ENCODE assay signal across 12 cellular contexts in the genomic region with DNA sequence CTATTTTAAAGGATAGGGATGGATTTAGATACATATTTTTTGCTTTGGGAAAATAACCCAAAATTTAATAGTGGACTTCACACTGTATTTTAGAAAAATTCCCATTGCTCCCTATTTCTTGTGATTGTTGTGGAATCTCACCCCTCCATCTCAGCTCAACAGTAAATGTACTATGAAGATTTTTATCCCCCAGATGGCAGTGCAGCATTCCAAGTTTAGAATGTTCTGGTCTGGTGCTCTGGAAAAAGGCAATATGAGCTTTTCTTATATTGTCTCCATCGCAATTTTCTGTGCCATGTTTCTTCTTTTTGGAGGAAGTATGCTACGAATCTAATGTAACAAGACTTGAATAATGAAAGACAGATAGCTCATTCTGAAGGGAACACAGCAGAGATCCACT.
DNase-seq lines count a peak whose midpoint lies in the region; ATAC-seq, FAIRE-seq and TF ChIP-seq lines count a peak whose summit lies in the region.
"Had no signal": no experiment of that assay in that cellular context is flagged by ENCODE, and none has a peak within 500 bp of the region (broad histone marks: within the 10 kb centered on the region; RNA-seq: fewer than 3 reads in every experiment).

No MANE protein-coding gene starts in this region.

- no peak for TF ChIP-seq POLR2A in HepG2 (IDR thresholded peaks at IDR 0.05; ENCODE audit: insufficient read depth in 1 of 2, low read depth in 2 of 2, low read length in 2 of 2)
- no peak for TF ChIP-seq POLR2A in upper lobe of left lung (IDR thresholded peaks at IDR 0.05)

- in situ Hi-C loops in HepG2 (cut with HindIII; ENCODE audit: extremely low pct_ligation_motif_present, low pct_unique_long_range_greater_than_20kb): no loop called here

- H3K4me3 ChIP-seq in liver (ENCODE audit: low read depth in 1 of 3, low read length in 3 of 3) (no peak overlapping the region), HepG2 (replicated peaks in 1 of 3; ENCODE audit: insufficient read depth in 1 of 3, low read depth in 2 of 3, low read length in 3 of 3) (no peak overlapping the region), PC-3 (ENCODE audit: low read length) (no peak overlapping the region), fibroblast of the aortic adventitia (ENCODE audit: low read depth, low read length) (no peak overlapping the region), WERI-Rb-1 (ENCODE audit: low read depth, low read length) (no peak overlapping the region), upper lobe of left lung (no peak overlapping the region)
- H3K4me3 ChIP-seq: right atrium auricular region, SJSA1 had no signal

- 63% methylated on average over 2 of the region's 2 CpGs for whole genome bisulfite sequencing in liver
- 0% methylated on average over 2 of the region's 2 CpGs for WGBS in HepG2 (ENCODE audit: low lambda C conversion rate)
- 30 to 44% methylated on average over 2 of the region's 2 CpGs for WGBS in upper lobe of left lung, 2 donors

- no peak overlapping the region for H3K4me2 ChIP-seq in HepG2 (ENCODE audit: low read depth, low read length)
- no peak overlapping the region for H3K4me2 ChIP-seq in PC-3 (ENCODE audit: low read length)

- no TSS peak for BruUV-seq in HepG2 (replicated peaks; lab: Mats Ljungman, UMichigan)
- no TSS peak for BruUV-seq in PC-3 (replicated peaks; lab: Mats Ljungman, UMichigan)

- no peaks in the 10 kb centered on the region for H3K79me2 ChIP-seq in HepG2 (ENCODE audit: insufficient read depth, low read length)
- no peaks in the 10 kb centered on the region for H3K79me2 ChIP-seq in PC-3 (ENCODE audit: low read length)

- H3F3A ChIP-seq in PC-3 (ENCODE audit: low read length, unreplicated experiment): no peaks in the 10 kb centered on the region

- H3K27ac ChIP-seq in liver (ENCODE audit: low read depth in 1 of 2, low read length in 2 of 2) (no peak overlapping the region), HepG2 (ENCODE audit: extremely low read length, insufficient read depth, low read length) (no peak overlapping the region), PC-3 (ENCODE audit: low read length) (no peak overlapping the region), WERI-Rb-1 (no peak overlapping the region), upper lobe of left lung (no peak overlapping the region)
- H3K27ac ChIP-seq: right atrium auricular region, SJSA1 had no signal

- POLR2A ChIA-PET in HepG2 (lab: Yijun Ruan, JAX) (no interaction called here), PC-3 (lab: Charles Lee; ENCODE audit: unreplicated experiment) (interaction anchor here (0.6 to 0.7 kb wide), 2 partner anchors 42 to 407 kb away, joined by 3 to 4 read pairs; no protein-coding TSS in a partner anchor)

- no peak overlapping the region for H2AFZ ChIP-seq in HepG2 (ENCODE audit: low read length)
- no peak overlapping the region for H2AFZ ChIP-seq in PC-3 (ENCODE audit: low read length)

- ATAC-seq in HepG2 (no peak), PC-3 (peak; percentile 62; the same call in 1 of the 2 replicates), GM19351 (IDR thresholded peaks at IDR 0.05; ENCODE audit: unreplicated experiment) (no peak), upper lobe of left lung (ENCODE audit: low FRiP score in 2 of 2) (no peak)

- TF ChIP-seq EP300 in HepG2 (IDR thresholded peaks at IDR 0.05; ENCODE audit: low read depth in 2 of 2, low read length in 2 of 2) (no peak), HepG2 (CRISPR knock-in tag; IDR thresholded peaks at IDR 0.05; ENCODE audit: borderline replicate concordance) (no peak), upper lobe of left lung (IDR thresholded peaks at IDR 0.05) (no peak)

- TF ChIP-seq RAD21 in liver (IDR thresholded peaks at IDR 0.05): peak; percentile 44 to 48
- no peak for TF ChIP-seq RAD21 in HepG2 (CRISPR knock-in tag; IDR thresholded peaks at IDR 0.05)

- TF ChIP-seq CTCF in liver (IDR thresholded peaks at IDR 0.05; ENCODE audit: low read depth, low read length, missing input control) (peak; percentile 4), HepG2 (CRISPR knock-in tag; IDR thresholded peaks at IDR 0.05) (no peak), PC-3 (conservative IDR thresholded peaks at IDR 0.05; ENCODE audit: low read depth, low read length) (peak; percentile 63), fibroblast of the aortic adventitia (IDR thresholded peaks at IDR 0.05; ENCODE audit: insufficient read depth, low read length) (peak; percentile 36), WERI-Rb-1 (IDR thresholded peaks at IDR 0.05; ENCODE audit: low read depth, low read length) (no peak), upper lobe of left lung (IDR thresholded peaks at IDR 0.05) (no peak)

- DNase-seq in HepG2 (ENCODE audit: low spot score) (no peak), PC-3 (peak; percentile 56), fibroblast of the aortic adventitia (ENCODE audit: low read depth) (peak; percentile 67), WERI-Rb-1 (no peak), upper lobe of left lung (no peak), GF-D8 (lab: John Stamatoyannopoulos, UW) (no peak)
- DNase-seq: activated T-cell treated with anti-CD3 and anti-CD28 coated beads, Interleukin-2, amount 50 U/mL, for 1 hour; CD8-positive, alpha-beta memory T cell had no signal

- H4K20me1 ChIP-seq in HepG2 (ENCODE audit: insufficient read depth, low read length) (no peaks in the 10 kb centered on the region), PC-3 (ENCODE audit: low read length) (no peaks in the 10 kb centered on the region)

- no peaks in the 10 kb centered on the region for H3K36me3 ChIP-seq in liver (ENCODE audit: control insufficient read depth in 4 of 4, insufficient read depth in 3 of 4, low read depth in 1 of 4, low read length in 3 of 4)
- no peaks in the 10 kb centered on the region for H3K36me3 ChIP-seq in HepG2 (replicated peaks in 1 of 2; ENCODE audit: control insufficient read depth in 1 of 2, insufficient read depth in 2 of 2, low read length in 2 of 2)
- H3K36me3 ChIP-seq in PC-3 (ENCODE audit: low read depth, low read length): no peaks in the 10 kb centered on the region
- no peaks in the 10 kb centered on the region for H3K36me3 ChIP-seq in WERI-Rb-1
- no peaks in the 10 kb centered on the region for H3K36me3 ChIP-seq in upper lobe of left lung
- H3K36me3 ChIP-seq: right atrium auricular region, SJSA1 had no signal

- CTCF ChIA-PET in HepG2 (lab: Yijun Ruan, JAX; ENCODE audit: low intra/inter-chr PET ratio, low total read pairs): no interaction called here
- CTCF ChIA-PET in PC-3 (lab: Charles Lee): interaction anchor here (0.6 to 1.1 kb wide), 10 partner anchors 10 to 782 kb away, joined by 3 to 14 read pairs (median 4); a partner anchor contains a TSS

- no peak for FAIRE-seq in HepG2 (lab: Jason Lieb, UNC)

- intact Hi-C loops in HepG2 (cut with micrococcal nuclease; ENCODE audit: unreplicated experiment) (loop anchor here (1.0 kb wide), 1 partner anchor 26 kb away; no protein-coding TSS in a partner anchor), PC-3 (cut with micrococcal nuclease) (loop anchor here (1.0 to 5.0 kb wide), 4 partner anchors 170 to 779 kb away; no protein-coding TSS in a partner anchor)

- no peak overlapping the region for H3K9ac ChIP-seq in liver (ENCODE audit: low read depth in 1 of 2, low read length in 2 of 2)
- H3K9ac ChIP-seq in HepG2 (ENCODE audit: insufficient read depth, low read depth, low read length): no peak overlapping the region
- no peak overlapping the region for H3K9ac ChIP-seq in PC-3 (ENCODE audit: low read length)

- 0 out of 2 replicates have a peak, but pooled peaks cover 4% of the 10 kb centered on the region for H3K9me2 ChIP-seq in PC-3 (replicated peaks; ENCODE audit: low read length)

- H3K27me3 ChIP-seq in liver (ENCODE audit: control insufficient read depth in 4 of 4, insufficient read depth in 4 of 4, low read length in 3 of 4) (no peaks in the 10 kb centered on the region), HepG2 (ENCODE audit: control insufficient read depth in 1 of 2, insufficient read depth in 2 of 2, low read length in 2 of 2) (no peaks in the 10 kb centered on the region; a peak in 1 of 5 replicates), PC-3 (ENCODE audit: low read length) (no peaks in the 10 kb centered on the region), WERI-Rb-1 (ENCODE audit: insufficient read depth, low read depth, severe bottlenecking) (no peaks in the 10 kb centered on the region), upper lobe of left lung (no peaks in the 10 kb centered on the region)
- H3K27me3 ChIP-seq: right atrium auricular region, SJSA1 had no signal

- H3K9me3 ChIP-seq in liver (ENCODE audit: control insufficient read depth in 4 of 4, low read length in 3 of 4) (no peaks in the 10 kb centered on the region), HepG2 (ENCODE audit: low read length) (no peaks in the 10 kb centered on the region), PC-3 (ENCODE audit: low read length) (no peaks in the 10 kb centered on the region), WERI-Rb-1 (ENCODE audit: severe bottlenecking) (no peaks in the 10 kb centered on the region), upper lobe of left lung (no peaks in the 10 kb centered on the region)
- H3K9me3 ChIP-seq: right atrium auricular region, SJSA1 had no signal

- H3K4me1 ChIP-seq in liver (ENCODE audit: control insufficient read depth in 4 of 4, insufficient read depth in 4 of 4, low read length in 3 of 4) (no peaks in the 10 kb centered on the region), HepG2 (ENCODE audit: insufficient read depth, low read length) (no peaks in the 10 kb centered on the region), PC-3 (ENCODE audit: insufficient read depth, low read length) (0 out of 2 replicates have a peak, but pooled peaks cover under 1% of the 10 kb centered on the region), upper lobe of left lung (no peaks in the 10 kb centered on the region)
- H3K4me1 ChIP-seq: right atrium auricular region, SJSA1 had no signal

TF ChIP-seq in HepG2, 621 proteins besides CTCF, POLR2A, EP300 and RAD21:
- TF ChIP-seq NBN (conservative IDR thresholded peaks at IDR 0.05): no peak

Comparison
In these comparisons a context has a peak if more than half of its experiments do, and no peak if none do; other contexts are left out.
1. CTCF ChIP-seq: peak in liver (single experiment), PC-3 (single experiment) and fibroblast of the aortic adventitia (single experiment); none in HepG2 (single experiment), WERI-Rb-1 (single experiment) and upper lobe of left lung (0 of 6).
2. DNase-seq: peak in PC-3 (single experiment) and fibroblast of the aortic adventitia (single experiment); none in HepG2 (single experiment), WERI-Rb-1 (single experiment), upper lobe of left lung (0 of 2) and GF-D8 (single experiment).